1 cellular context compared by ENCODE assay signal in genomic region chr19:47369923-47370625, GRCh38.
TF ChIP-seq lines count a peak whose summit lies in the region.

No MANE protein-coding gene starts in this region.

TF ChIP-seq in HepG2, 621 proteins besides CTCF, POLR2A, EP300 and RAD21:
- no peak for TF ChIP-seq GTF3A (CRISPR knock-in tag; conservative IDR thresholded peaks at IDR 0.05)
